In genomic region chr10:23367896-23368685, GRCh38 we compare ENCODE assay signal across 13 cellular contexts. TPM values are rescaled to one million over a fixed set of nuclear protein-coding genes. Genes with fewer than 3 reads are reported as not detected.
DNase-seq lines count a peak whose midpoint lies in the region; ATAC-seq and TF ChIP-seq lines count a peak whose summit lies in the region.
"Had no signal": no experiment of that assay in that cellular context is flagged by ENCODE, and none has a peak within 500 bp of the region (broad histone marks: within the 10 kb centered on the region; RNA-seq: fewer than 3 reads in every experiment).

No MANE protein-coding gene starts in this region.

- POLR2A ChIA-PET in activated CD4-positive, alpha-beta T cell treated with anti-CD3 and anti-CD28 coated beads for 36 hours (lab: Charles Lee): no interaction called here

- H3K4me1 Mint-ChIP-seq in activated CD4-positive, alpha-beta T cell treated with anti-CD3 and anti-CD28 coated beads for 36 hours: peaks cover 68% of the 10 kb centered on the region
- H3K4me1 Mint-ChIP-seq in T-helper 17 cell: peaks cover 49% of the 10 kb centered on the region
- peaks cover 31% of the 10 kb centered on the region for H3K4me1 Mint-ChIP-seq in nephron progenitor cell
- H3K4me1 Mint-ChIP-seq: WTC11 had no signal

- H3K4me3 Mint-ChIP-seq in activated CD4-positive, alpha-beta T cell treated with anti-CD3 and anti-CD28 coated beads for 36 hours: no peak overlapping the region
- H3K4me3 Mint-ChIP-seq in T-helper 17 cell: peak overlapping the region; percentile 73
- no peak overlapping the region for H3K4me3 Mint-ChIP-seq in nephron progenitor cell
- H3K4me3 Mint-ChIP-seq: WTC11 had no signal

- DNase-seq in activated CD4-positive, alpha-beta T cell treated with anti-CD3 and anti-CD28 coated beads for 36 hours: no peak
- no peak for DNase-seq in activated CD4-positive, alpha-beta T cell treated with anti-CD3 and anti-CD28 coated beads for 1 hour
- DNase-seq in T-helper 17 cell (no peak), nephron progenitor cell (no peak), NCI-H82 (lab: John Stamatoyannopoulos, UW) (no peak), GDM1 (lab: John Stamatoyannopoulos, UW) (no peak), DMS153 treated with DMSO at 0.1 percent for 48 hours (lab: John Stamatoyannopoulos, UW; ENCODE audit: unreplicated experiment) (no peak)
- DNase-seq: anterior cingulate cortex had no signal

- intact Hi-C loops in activated CD4-positive, alpha-beta T cell treated with anti-CD3 and anti-CD28 coated beads for 36 hours (cut with DNase I, micrococcal nuclease): loop anchor here in 1 of 2 experiments (10.0 kb wide), 2 partner anchors 713 to 1097 kb away; no protein-coding TSS in a partner anchor

- H3K9me3 ChIP-seq in T-helper 17 cell (ENCODE audit: control insufficient read depth, low read length, poor library complexity, severe bottlenecking): no peaks in the 10 kb centered on the region
- H3K9me3 ChIP-seq: A549 had no signal

- CTCF ChIA-PET in activated CD4-positive, alpha-beta T cell treated with anti-CD3 and anti-CD28 coated beads for 36 hours (lab: Charles Lee): interaction anchor here (0.5 to 0.9 kb wide), 3 partner anchors 35 to 55 kb away, joined by 3 read pairs; no protein-coding TSS in a partner anchor

- H3K27me3 Mint-ChIP-seq in activated CD4-positive, alpha-beta T cell treated with anti-CD3 and anti-CD28 coated beads for 36 hours: no peaks in the 10 kb centered on the region
- H3K27me3 Mint-ChIP-seq in T-helper 17 cell (no peaks in the 10 kb centered on the region), nephron progenitor cell (ENCODE audit: low read depth, poor library complexity) (no peaks in the 10 kb centered on the region)

- no peak for TF ChIP-seq CTCF in nephron progenitor cell (IDR thresholded peaks at IDR 0.05)

- peak overlapping the region; percentile 58 for H3K27ac Mint-ChIP-seq in activated CD4-positive, alpha-beta T cell treated with anti-CD3 and anti-CD28 coated beads for 36 hours
- peak overlapping the region; percentile 75 for H3K27ac Mint-ChIP-seq in T-helper 17 cell
- H3K27ac Mint-ChIP-seq in nephron progenitor cell: peak overlapping the region; percentile 47
- H3K27ac Mint-ChIP-seq: memory B cell, WTC11 had no signal

- no peaks in the 10 kb centered on the region for H3K36me3 Mint-ChIP-seq in activated CD4-positive, alpha-beta T cell treated with anti-CD3 and anti-CD28 coated beads for 36 hours (ENCODE audit: low read depth)
- H3K36me3 Mint-ChIP-seq in T-helper 17 cell (ENCODE audit: low read depth) (no peaks in the 10 kb centered on the region), nephron progenitor cell (ENCODE audit: low read depth) (no peaks in the 10 kb centered on the region)
- H3K36me3 Mint-ChIP-seq: WTC11 had no signal

- no peak for ATAC-seq in activated CD4-positive, alpha-beta T cell treated with anti-CD3 and anti-CD28 coated beads for 36 hours
- ATAC-seq in HG02642 (IDR thresholded peaks at IDR 0.05; ENCODE audit: poor library complexity, unreplicated experiment) (peak; percentile 3), T-helper 17 cell (no peak)
- ATAC-seq: A549, WTC11 had no signal

- H3K9me3 Mint-ChIP-seq in activated CD4-positive, alpha-beta T cell treated with anti-CD3 and anti-CD28 coated beads for 36 hours (ENCODE audit: low read depth): no peaks in the 10 kb centered on the region
- peaks cover 3% of the 10 kb centered on the region for H3K9me3 Mint-ChIP-seq in nephron progenitor cell
- H3K9me3 Mint-ChIP-seq: memory B cell had no signal

RNA-seq across cellular contexts. Expression of gene C10orf67, which starts 23.5 kb away (rescaled TPM):
- under 1 TPM; 0.16 to 0.41 TPM for total RNA-seq in activated CD4-positive, alpha-beta T cell treated with anti-CD3 and anti-CD28 coated beads for 36 hours
- under 1 TPM in 1 of 2 donors, not detected in 1; 0.26 TPM for total RNA-seq in T-helper 17 cell
- total RNA-seq: RPMI7951, WTC11 had no signal
